ENCODE assay signal across 8 cellular contexts in genomic region chr3:38834110-38834509, GRCh38. TPM values are rescaled to one million over a fixed set of nuclear protein-coding genes. Genes with fewer than 3 reads are reported as not detected.
DNase-seq lines count a peak whose midpoint lies in the region; ATAC-seq, FAIRE-seq and TF ChIP-seq lines count a peak whose summit lies in the region.

No MANE protein-coding gene starts in this region.

- TF ChIP-seq POLR2A in A549 (IDR thresholded peaks at IDR 0.05; ENCODE audit: low read length) (no peak), GM12892 (IDR thresholded peaks at IDR 0.05; ENCODE audit: low read depth, low read length) (no peak), esophagus squamous epithelium (IDR thresholded peaks at IDR 0.05) (no peak)

- POLR2A ChIA-PET in A549 (lab: Yijun Ruan, JAX): no interaction called here

- H3K36me3 ChIP-seq in osteoblast (ENCODE audit: insufficient read depth, low read length): no peaks in the 10 kb centered on the region
- no peaks in the 10 kb centered on the region for H3K36me3 ChIP-seq in esophagus squamous epithelium

- H3K27me3 ChIP-seq in osteoblast (ENCODE audit: insufficient read depth, low read length) (no peaks in the 10 kb centered on the region), esophagus squamous epithelium (no peaks in the 10 kb centered on the region)

- no peaks in the 10 kb centered on the region for H4K20me1 ChIP-seq in osteoblast (ENCODE audit: insufficient read depth, low read length)

- intact Hi-C loops in esophagus squamous epithelium (cut with DNase I): no loop called here

- peak; percentile 72 to 76; a peak in 4 of 6 replicates for ATAC-seq in A549

- FAIRE-seq in A549 (lab: Jason Lieb, UNC) (no peak), GM12892 (lab: Jason Lieb, UNC) (no peak)

- DNase-seq in A549 (ENCODE audit: low read depth in 1 of 2, low spot score in 1 of 2) (peak; percentile 9 to 30), HCEC 1CT (peak; percentile 84), SW 1271 (lab: John Stamatoyannopoulos, UW) (peak; percentile 80 to 92), fibroblast of gingiva (ENCODE audit: low read depth) (peak; percentile 64), osteoblast (ENCODE audit: insufficient read length, low spot score, missing footprints) (peak; percentile 85), NCI-H345 treated with DMSO at 0.1 percent for 48 hours (lab: John Stamatoyannopoulos, UW; ENCODE audit: unreplicated experiment) (no peak), GM12892 (ENCODE audit: insufficient read length) (no peak), esophagus squamous epithelium (lab: John Stamatoyannopoulos, UW) (no peak)

- TF ChIP-seq CTCF in A549 (IDR thresholded peaks at IDR 0.05) (no peak), osteoblast (IDR thresholded peaks at IDR 0.05; ENCODE audit: extremely low read depth, low read depth, low read length) (no peak), esophagus squamous epithelium (IDR thresholded peaks at IDR 0.05) (no peak)

- TF ChIP-seq EP300 in A549 (IDR thresholded peaks at IDR 0.05): no peak

- no peak overlapping the region for H2AFZ ChIP-seq in osteoblast (ENCODE audit: low read length)

- H3K4me3 ChIP-seq in A549 (no peak overlapping the region), osteoblast (ENCODE audit: insufficient read depth, low read length) (no peak overlapping the region), esophagus squamous epithelium (no peak overlapping the region)

- WGBS in A549 (ENCODE audit: missing lambda C conversion rate): 3% methylated on average over 8 of the region's 8 CpGs
- WGBS in esophagus squamous epithelium, 2 donors: 3 to 11% methylated on average over 7 of the region's 8 CpGs

- H3K4me2 ChIP-seq in A549 (peak overlapping the region; percentile 32; the same call in 2 of the 3 replicates), osteoblast (ENCODE audit: insufficient read depth, low read length) (peak overlapping the region; percentile 55)

- H3K9me3 ChIP-seq in A549 (no peaks in the 10 kb centered on the region), osteoblast (ENCODE audit: low read depth, low read length) (no peaks in the 10 kb centered on the region), esophagus squamous epithelium (no peaks in the 10 kb centered on the region)

- CTCF ChIA-PET in A549 (lab: Yijun Ruan, JAX): interaction anchor here (0.8 to 1.6 kb wide), 2 partner anchors 9 to 10 kb away, joined by 3 to 6 read pairs; no protein-coding TSS in a partner anchor

- TF ChIP-seq RAD21 in A549 (conservative IDR thresholded peaks at IDR 0.05 in 1 of 2, IDR thresholded peaks at IDR 0.05 in 1 of 2): no peak

- H3K27ac ChIP-seq in A549 (peak overlapping the region in 1 of 2 experiments; percentile 66; a peak in 2 of 6 replicates), osteoblast (ENCODE audit: low read depth, low read length) (peak overlapping the region; percentile 10), esophagus squamous epithelium (peak overlapping the region in 2 of 4 donors; percentile 6 to 29)

- H3K4me1 ChIP-seq in A549 (peaks cover 18% of the 10 kb centered on the region; the same call in 2 of the 3 replicates), osteoblast (ENCODE audit: insufficient read depth, low read length) (peaks cover 28% of the 10 kb centered on the region), esophagus squamous epithelium (peaks cover 0 to 6% (median 0%) of the 10 kb centered on the region in 3 donors)

- H3K79me2 ChIP-seq in osteoblast (ENCODE audit: insufficient read depth, low read length): no peaks in the 10 kb centered on the region

TF ChIP-seq in A549, 52 proteins besides CTCF, POLR2A, EP300 and RAD21:
- no peak for TF ChIP-seq ZFP36 (IDR thresholded peaks at IDR 0.05; ENCODE audit: borderline replicate concordance, partially characterized antibody)
- no peak for TF ChIP-seq NFE2L2 (conservative IDR thresholded peaks at IDR 0.05; ENCODE audit: low read length)
- no peak for TF ChIP-seq HOXB5 (CRISPR knock-in tag; IDR thresholded peaks at IDR 0.05)
- TF ChIP-seq JUNB (IDR thresholded peaks at IDR 0.05): no peak
- no peak for TF ChIP-seq FOXS1 (CRISPR knock-in tag; IDR thresholded peaks at IDR 0.05)
- TF ChIP-seq HOXB13 (CRISPR knock-in tag; IDR thresholded peaks at IDR 0.05; ENCODE audit: low read depth): no peak
- no peak for TF ChIP-seq HOXA7 (CRISPR knock-in tag; IDR thresholded peaks at IDR 0.05)
- no peak for TF ChIP-seq TFCP2L1 (CRISPR knock-in tag; IDR thresholded peaks at IDR 0.05)
- TF ChIP-seq CHD4 (IDR thresholded peaks at IDR 0.05; ENCODE audit: borderline replicate concordance): no peak
- TF ChIP-seq ESRRA (IDR thresholded peaks at IDR 0.05; ENCODE audit: borderline replicate concordance, low read length): no peak
- no peak for TF ChIP-seq ELK1 (IDR thresholded peaks at IDR 0.05; ENCODE audit: low read depth, low read length)
- no peak for TF ChIP-seq FOSB (CRISPR knock-in tag; IDR thresholded peaks at IDR 0.05)

RNA-seq across cellular contexts. Expression of gene SCN10A, which starts 18.1 kb away (rescaled TPM):
- polyA plus RNA-seq in A549 (2011; rRNA removed) (not detected in 2 replicates), A549 (2017; fragmentation: RNase III; extraction: RNeasy Plus Mini Kit Qiagen cat#74134 plus additional on column Dnase treatment) (not detected in 3 replicates)
- polyA plus RNA-seq in A549 (2012; cell fraction: cytosol; rRNA removed): not detected in 2 replicates
- polyA plus RNA-seq in A549 (2012; cell fraction: nucleus; rRNA removed): not detected in 2 replicates
- not detected in 2 replicates for polyA minus RNA-seq in A549 (2011; rRNA and poly(A)+ RNA removed)
- total RNA-seq in osteoblast (not detected in 2 replicates), esophagus squamous epithelium (not detected)
- polyA plus RNA-seq in GM12892 (2012; ENCODE audit: missing spikeins): not detected

Comparison
In these comparisons a context has a peak if more than half of its experiments do, and no peak if none do; other contexts are left out.
1. DNase-seq: peak in A549 (2 of 2), HCEC 1CT (single experiment), SW 1271 (2 of 2), fibroblast of gingiva (single experiment) and osteoblast (single experiment); none in NCI-H345 treated with DMSO at 0.1 percent for 48 hours (single experiment), GM12892 (single experiment) and esophagus squamous epithelium (single experiment).